ENCODE assay signal across 32 cellular contexts in genomic region chr21:36845790-36846189, GRCh38.
"Had no signal": no experiment of that assay in that cellular context is flagged by ENCODE, and none has a peak within 500 bp of the region (broad histone marks: within the 10 kb centered on the region; RNA-seq: fewer than 3 reads in every experiment).

No MANE protein-coding gene starts in this region.

- DNase-seq: hypothalamus; immature natural killer cell; kidney; left colon; left lung; lower lobe of right lung; mesendoderm; naive B cell; natural killer cell; nephron progenitor cell; occipital lobe; ovary; stimulated activated CD4-positive, alpha-beta T cell treated with anti-CD3 and anti-CD28 coated beads, Interleukin-12 subunit alpha, Interleukin-12 subunit beta, amount 100 ng/mL, for 4 hours; stimulated activated CD4-positive, alpha-beta T cell treated with anti-CD3 and anti-CD28 coated beads, Interleukin-15, amount 100 ng/mL, for 24 hours; stimulated activated CD4-positive, alpha-beta T cell treated with anti-CD3 and anti-CD28 coated beads, Interleukin-2, amount 100 ng/mL, for 24 hours; stimulated activated CD4-positive, alpha-beta T cell treated with anti-CD3 and anti-CD28 coated beads, Interleukin-4, amount 100 ng/mL, for 1 hour; stimulated activated naive B cell treated with anti-CD40 and anti-IgM and Interleukin-4, amounts not matched to agents 10 μg/mL and 1 μg/mL and 100 μg/mL, for 72 hours; stimulated activated naive CD8-positive, alpha-beta T cell treated with anti-CD3 and anti-CD28 coated beads, Interleukin-15, Interleukin-2, amounts not matched to agents 100 U/mL and 50 U/mL, for 24 hours; stomach; testis; thyroid gland; transverse colon had no signal

- H3K4me1 Mint-ChIP-seq: naive B cell; stimulated activated naive B cell treated with anti-CD40 and anti-IgM and Interleukin-4, amounts not matched to agents 10 μg/mL and 1 μg/mL and 100 μg/mL, for 72 hours had no signal

- H3K27me3 ChIP-seq: left lung, neural progenitor cell, neutrophil, ovary, right atrium auricular region, stomach, testis, thyroid gland, transverse colon, upper lobe of left lung, vagina had no signal

- H3K9me3 Mint-ChIP-seq: immature natural killer cell; naive B cell; natural killer cell; nephron progenitor cell; neural progenitor cell; stimulated activated naive B cell treated with anti-CD40 and anti-IgM and Interleukin-4, amounts not matched to agents 10 μg/mL and 1 μg/mL and 100 μg/mL, for 72 hours had no signal

- H3K4me3 Mint-ChIP-seq: immature natural killer cell; mesothelial cell of epicardium; naive B cell; natural killer cell; nephron progenitor cell; neural progenitor cell; stimulated activated naive B cell treated with anti-CD40 and anti-IgM and Interleukin-4, amounts not matched to agents 10 μg/mL and 1 μg/mL and 100 μg/mL, for 72 hours had no signal

- H3K27me3 Mint-ChIP-seq: naive B cell; progenitor cell of endocrine pancreas; stimulated activated naive B cell treated with anti-CD40 and anti-IgM and Interleukin-4, amounts not matched to agents 10 μg/mL and 1 μg/mL and 100 μg/mL, for 72 hours had no signal

- H3K9ac ChIP-seq: neural progenitor cell had no signal

- H2AFZ ChIP-seq: neural progenitor cell had no signal

- H3K27ac Mint-ChIP-seq: immature natural killer cell; mesothelial cell of epicardium; natural killer cell; stimulated activated naive B cell treated with anti-CD40 and anti-IgM and Interleukin-4, amounts not matched to agents 10 μg/mL and 1 μg/mL and 100 μg/mL, for 72 hours had no signal

- H3K27ac ChIP-seq: left lung, lower lobe of right lung, neural progenitor cell, neutrophil, ovary, right atrium auricular region, stomach, testis, thyroid gland, transverse colon, upper lobe of left lung, vagina had no signal

- H3K36me3 Mint-ChIP-seq: natural killer cell had no signal

- H3K9me3 ChIP-seq: left lung, lower lobe of right lung, neutrophil, ovary, right atrium auricular region, stomach, testis, thyroid gland, transverse colon, upper lobe of left lung, vagina had no signal

- ATAC-seq: left colon; left lung; lower lobe of right lung; natural killer cell; sciatic nerve; stimulated activated naive B cell treated with anti-CD40 and anti-IgM and Interleukin-4, amounts not matched to agents 10 μg/mL and 1 μg/mL and 100 μg/mL, for 72 hours; stimulated activated naive CD8-positive, alpha-beta T cell treated with anti-CD3 and anti-CD28 coated beads, Interleukin-15, Interleukin-2, amounts not matched to agents 100 U/mL and 50 U/mL, for 24 hours had no signal

- FAIRE-seq: islet of Langerhans, kidney had no signal

- H3K36me3 ChIP-seq: left lung, lower lobe of right lung, neural progenitor cell, neutrophil, ovary, right atrium auricular region, stomach, thyroid gland, transverse colon, upper lobe of left lung, vagina had no signal

- H3K4me3 ChIP-seq: left lung, lower lobe of right lung, neural progenitor cell, ovary, right atrium auricular region, skin epidermis, stomach, testis, thyroid gland, transverse colon, upper lobe of left lung, vagina had no signal

- H3K4me1 ChIP-seq: left lung, lower lobe of right lung, right atrium auricular region, testis, thyroid gland, transverse colon, upper lobe of left lung, vagina had no signal
